In genomic region chr15:59170295-59170881, GRCh38 we compare ENCODE assay signal across 8 cellular contexts. TPM values are rescaled to one million over a fixed set of nuclear protein-coding genes. Genes with fewer than 3 reads are reported as not detected.
DNase-seq lines count a peak whose midpoint lies in the region; ATAC-seq and TF ChIP-seq lines count a peak whose summit lies in the region.

No MANE protein-coding gene starts in this region.

- H3K27me3 Mint-ChIP-seq in activated naive CD4-positive, alpha-beta T cell treated with anti-CD3 and anti-CD28 coated beads, Interleukin-2, amount 10 ng/mL, durations not matched to agents 7 days and 5 days, result peaks cover 3% of the 10 kb centered on the region
- H3K27me3 Mint-ChIP-seq in activated CD8-positive, alpha-beta memory T cell treated with anti-CD3 and anti-CD28 coated beads, Interleukin-2, amount 10 ng/mL, durations not matched to agents 7 days and 5 days, result no peaks in the 10 kb centered on the region

- ATAC-seq in lower lobe of right lung, result peak in 1 of 2 donors; percentile 43
- no peak for ATAC-seq in GM19463 (IDR thresholded peaks at IDR 0.05; ENCODE audit: unreplicated experiment)
- no peak for ATAC-seq in activated CD8-positive, alpha-beta memory T cell treated with anti-CD3 and anti-CD28 coated beads, Interleukin-2, amount 10 ng/mL, durations not matched to agents 7 days and 5 days
- no peak for ATAC-seq in stimulated activated effector memory CD8-positive, alpha-beta T cell treated with anti-CD3 and anti-CD28 coated beads, Interleukin-12 subunit alpha, Interleukin-12 subunit beta, amount 100 ng/mL, for 72 hours

- H3K4me1 ChIP-seq in lower lobe of right lung, result peaks cover 23% of the 10 kb centered on the region

- H3K36me3 ChIP-seq in lower lobe of right lung, result peaks cover 14% of the 10 kb centered on the region

- H3K9me3 ChIP-seq in lower lobe of right lung, result no peaks in the 10 kb centered on the region

- H3K4me1 Mint-ChIP-seq in activated naive CD4-positive, alpha-beta T cell treated with anti-CD3 and anti-CD28 coated beads, Interleukin-2, amount 10 ng/mL, durations not matched to agents 7 days and 5 days, result peaks cover 34% of the 10 kb centered on the region
- H3K4me1 Mint-ChIP-seq in activated CD8-positive, alpha-beta memory T cell treated with anti-CD3 and anti-CD28 coated beads, Interleukin-2, amount 10 ng/mL, durations not matched to agents 7 days and 5 days, result peaks cover 39% of the 10 kb centered on the region
- peaks cover 13% of the 10 kb centered on the region for H3K4me1 Mint-ChIP-seq in stimulated activated effector memory CD8-positive, alpha-beta T cell treated with anti-CD3 and anti-CD28 coated beads, Interleukin-12 subunit alpha, Interleukin-12 subunit beta, amount 100 ng/mL, for 72 hours

- intact Hi-C loops in lower lobe of right lung (cut with DNase I), result no loop called here

- CTCF ChIA-PET in activated naive CD4-positive, alpha-beta T cell treated with anti-CD3 and anti-CD28 coated beads, Interleukin-2, amount 10 ng/mL, durations not matched to agents 7 days and 5 days (lab: Charles Lee), result interaction anchor here (0.8 to 1.7 kb wide), 3 partner anchors 9 to 326 kb away, joined by 3 to 5 read pairs (median 3); no protein-coding TSS in a partner anchor
- CTCF ChIA-PET in activated CD8-positive, alpha-beta memory T cell treated with anti-CD3 and anti-CD28 coated beads, Interleukin-2, amount 10 ng/mL, durations not matched to agents 7 days and 5 days (lab: Charles Lee), result interaction anchor here (1.3 to 2.7 kb wide), 3 partner anchors 9 to 358 kb away, joined by 6 to 9 read pairs (median 8); no protein-coding TSS in a partner anchor

- no peak overlapping the region for H3K4me3 ChIP-seq in lower lobe of right lung

- TF ChIP-seq CTCF in lower lobe of right lung (IDR thresholded peaks at IDR 0.05), result no peak

- no peak overlapping the region for H3K4me3 Mint-ChIP-seq in activated naive CD4-positive, alpha-beta T cell treated with anti-CD3 and anti-CD28 coated beads, Interleukin-2, amount 10 ng/mL, durations not matched to agents 7 days and 5 days
- H3K4me3 Mint-ChIP-seq in activated CD8-positive, alpha-beta memory T cell treated with anti-CD3 and anti-CD28 coated beads, Interleukin-2, amount 10 ng/mL, durations not matched to agents 7 days and 5 days, result no peak overlapping the region
- H3K4me3 Mint-ChIP-seq in stimulated activated effector memory CD8-positive, alpha-beta T cell treated with anti-CD3 and anti-CD28 coated beads, Interleukin-12 subunit alpha, Interleukin-12 subunit beta, amount 100 ng/mL, for 72 hours, result no peak overlapping the region

- no peak overlapping the region for H3K27ac Mint-ChIP-seq in activated naive CD4-positive, alpha-beta T cell treated with anti-CD3 and anti-CD28 coated beads, Interleukin-2, amount 10 ng/mL, durations not matched to agents 7 days and 5 days
- H3K27ac Mint-ChIP-seq in activated CD8-positive, alpha-beta memory T cell treated with anti-CD3 and anti-CD28 coated beads, Interleukin-2, amount 10 ng/mL, durations not matched to agents 7 days and 5 days, result no peak overlapping the region
- no peak overlapping the region for H3K27ac Mint-ChIP-seq in stimulated activated effector memory CD8-positive, alpha-beta T cell treated with anti-CD3 and anti-CD28 coated beads, Interleukin-12 subunit alpha, Interleukin-12 subunit beta, amount 100 ng/mL, for 72 hours

- H3K27ac ChIP-seq in lower lobe of right lung, result peak overlapping the region; percentile 57

- no peaks in the 10 kb centered on the region for H3K27me3 ChIP-seq in lower lobe of right lung (ENCODE audit: low read depth)

- DNase-seq in AG08396 (ENCODE audit: low spot score) (peak; percentile 25), NCI-H1417 (lab: John Stamatoyannopoulos, UW) (peak; percentile 17 to 79 (median 55)), cerebellar cortex (ENCODE audit: low spot score) (peak; percentile 83), lower lobe of right lung (peak; percentile 66)
- DNase-seq in activated naive CD4-positive, alpha-beta T cell treated with anti-CD3 and anti-CD28 coated beads, Interleukin-2, amount 10 ng/mL, durations not matched to agents 7 days and 5 days, result no peak
- no peak for DNase-seq in activated CD8-positive, alpha-beta memory T cell treated with anti-CD3 and anti-CD28 coated beads, Interleukin-2, amount 10 ng/mL, durations not matched to agents 7 days and 5 days
- no peak for DNase-seq in stimulated activated effector memory CD8-positive, alpha-beta T cell treated with anti-CD3 and anti-CD28 coated beads, Interleukin-12 subunit alpha, Interleukin-12 subunit beta, amount 100 ng/mL, for 72 hours (ENCODE audit: low spot score in 2 of 2)

- H3K9me3 Mint-ChIP-seq in activated naive CD4-positive, alpha-beta T cell treated with anti-CD3 and anti-CD28 coated beads, Interleukin-2, amount 10 ng/mL, durations not matched to agents 7 days and 5 days, result no peaks in the 10 kb centered on the region
- H3K9me3 Mint-ChIP-seq in activated CD8-positive, alpha-beta memory T cell treated with anti-CD3 and anti-CD28 coated beads, Interleukin-2, amount 10 ng/mL, durations not matched to agents 7 days and 5 days (ENCODE audit: low read depth), result no peaks in the 10 kb centered on the region
- H3K9me3 Mint-ChIP-seq in stimulated activated effector memory CD8-positive, alpha-beta T cell treated with anti-CD3 and anti-CD28 coated beads, Interleukin-12 subunit alpha, Interleukin-12 subunit beta, amount 100 ng/mL, for 72 hours, result no peaks in the 10 kb centered on the region

- peaks cover 9% of the 10 kb centered on the region for H3K36me3 Mint-ChIP-seq in activated naive CD4-positive, alpha-beta T cell treated with anti-CD3 and anti-CD28 coated beads, Interleukin-2, amount 10 ng/mL, durations not matched to agents 7 days and 5 days
- H3K36me3 Mint-ChIP-seq in activated CD8-positive, alpha-beta memory T cell treated with anti-CD3 and anti-CD28 coated beads, Interleukin-2, amount 10 ng/mL, durations not matched to agents 7 days and 5 days, result peaks cover 23% of the 10 kb centered on the region
- no peaks in the 10 kb centered on the region for H3K36me3 Mint-ChIP-seq in stimulated activated effector memory CD8-positive, alpha-beta T cell treated with anti-CD3 and anti-CD28 coated beads, Interleukin-12 subunit alpha, Interleukin-12 subunit beta, amount 100 ng/mL, for 72 hours

RNA-seq across cellular contexts. Expression of gene LDHAL6B, which starts 36.3 kb away (rescaled TPM):
- total RNA-seq in lower lobe of right lung, result not detected
- not detected for total RNA-seq in activated CD8-positive, alpha-beta memory T cell treated with anti-CD3 and anti-CD28 coated beads, Interleukin-2, amount 10 ng/mL, durations not matched to agents 7 days and 5 days

Comparison
In these comparisons a context has a peak if more than half of its experiments do, and no peak if none do; other contexts are left out.
1. DNase-seq: peak in AG08396 (single experiment), NCI-H1417 (3 of 3), cerebellar cortex (single experiment) and lower lobe of right lung (single experiment); none in activated naive CD4-positive, alpha-beta T cell treated with anti-CD3 and anti-CD28 coated beads, Interleukin-2, amount 10 ng/mL, durations not matched to agents 7 days and 5 days (single experiment), activated CD8-positive, alpha-beta memory T cell treated with anti-CD3 and anti-CD28 coated beads, Interleukin-2, amount 10 ng/mL, durations not matched to agents 7 days and 5 days (single experiment) and stimulated activated effector memory CD8-positive, alpha-beta T cell treated with anti-CD3 and anti-CD28 coated beads, Interleukin-12 subunit alpha, Interleukin-12 subunit beta, amount 100 ng/mL, for 72 hours (0 of 2).